Comparison of ENCODE assay signal across 1 cellular context in genomic region chr9:137504432-137504777, GRCh38.
A peak's percentile ranks its signal among the peaks of the same experiment; 100 is the strongest.
TF ChIP-seq lines count a peak whose summit lies in the region.

No MANE protein-coding gene starts in this region.

TF ChIP-seq in HEK293, 187 proteins besides CTCF, POLR2A, EP300 and RAD21:
- TF ChIP-seq ZIC2 (tag by site-specific recombination; IDR thresholded peaks at IDR 0.05) (peak; percentile 69), ZNF112 (tag by site-specific recombination; IDR thresholded peaks at IDR 0.05) (no peak), ZBTB17 (tag by site-specific recombination; IDR thresholded peaks at IDR 0.05) (0 out of 2 replicates have a peak, but pooled peaks have one; percentile 28)
